ENCODE assay signal across 28 cellular contexts in the genomic region with DNA sequence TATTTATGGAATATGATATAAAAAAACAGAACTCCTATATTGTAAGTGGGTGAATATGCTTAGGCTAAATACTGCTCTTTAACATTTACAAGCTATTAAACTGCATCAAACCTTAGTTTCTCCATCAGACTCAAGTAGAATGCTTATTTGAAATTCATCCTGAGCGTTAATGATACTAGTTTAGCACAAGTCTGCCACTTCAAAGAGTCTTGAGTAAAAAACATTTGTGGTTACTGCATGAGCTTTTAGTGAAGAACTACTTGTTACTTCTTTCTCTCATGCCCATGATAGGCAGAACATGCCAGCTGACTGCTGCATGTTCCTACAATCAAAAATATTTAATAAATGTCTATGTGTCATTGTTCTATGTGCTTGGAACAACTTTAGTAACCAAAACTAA.
"Had no signal": no experiment of that assay in that cellular context is flagged by ENCODE, and none has a peak within 500 bp of the region (broad histone marks: within the 10 kb centered on the region; RNA-seq: fewer than 3 reads in every experiment).

No MANE protein-coding gene starts in this region.

- H3K27me3 ChIP-seq: neural progenitor cell, ovary, right lobe of liver, sigmoid colon, stomach, thyroid gland, tibial nerve, upper lobe of right lung, uterus had no signal

- H3K4me1 ChIP-seq: neural progenitor cell, psoas muscle, uterus had no signal

- H3K9me3 ChIP-seq: ovary, psoas muscle, right lobe of liver, sigmoid colon, stomach, thoracic aorta, thyroid gland, tibial nerve, upper lobe of right lung, uterus had no signal

- H3K4me2 ChIP-seq: neural progenitor cell had no signal

- H3K4me1 Mint-ChIP-seq: neural progenitor cell; stimulated activated naive B cell treated with anti-CD40 and anti-IgM and Interleukin-4, amounts not matched to agents 10 μg/mL and 1 μg/mL and 100 μg/mL, for 72 hours had no signal

- H3K4me3 Mint-ChIP-seq: nephron; neural progenitor cell; stimulated activated effector memory CD8-positive, alpha-beta T cell treated with anti-CD3 and anti-CD28 coated beads, Interleukin-12 subunit alpha, Interleukin-12 subunit beta, amount 100 ng/mL, for 72 hours; stimulated activated naive B cell treated with anti-CD40 and anti-IgM and Interleukin-4, amounts not matched to agents 10 μg/mL and 1 μg/mL and 100 μg/mL, for 72 hours; stimulated activated naive CD8-positive, alpha-beta T cell treated with anti-CD3 and anti-CD28 coated beads, Interleukin-15, Interleukin-2, amounts not matched to agents 100 ng/mL and 50 ng/mL, for 24 hours had no signal

- FAIRE-seq: small intestine had no signal

- H3K36me3 Mint-ChIP-seq: stimulated activated naive B cell treated with anti-CD40 and anti-IgM and Interleukin-4, amounts not matched to agents 10 μg/mL and 1 μg/mL and 100 μg/mL, for 72 hours had no signal

- H3K27me3 Mint-ChIP-seq: naive thymus-derived CD4-positive, alpha-beta T cell; progenitor cell of endocrine pancreas; stimulated activated naive CD8-positive, alpha-beta T cell treated with anti-CD3 and anti-CD28 coated beads, Interleukin-15, Interleukin-2, amounts not matched to agents 100 ng/mL and 50 ng/mL, for 24 hours had no signal

- H2AFZ ChIP-seq: neural progenitor cell, parathyroid adenoma had no signal

- H3K27ac ChIP-seq: neural progenitor cell, ovary, parathyroid adenoma, psoas muscle, right lobe of liver, sigmoid colon, stomach, thoracic aorta, thyroid gland, tibial nerve, upper lobe of right lung, uterus had no signal

- H3K9ac ChIP-seq: neural progenitor cell, parathyroid adenoma had no signal

- H3K4me3 ChIP-seq: neural progenitor cell, ovary, psoas muscle, right lobe of liver, sigmoid colon, stomach, thoracic aorta, thyroid gland, tibial nerve, upper lobe of right lung, uterus had no signal

- DNase-seq: naive thymus-derived CD4-positive, alpha-beta T cell; occipital lobe; ovary; posterior cingulate gyrus; psoas muscle; right cardiac atrium; right lobe of liver; sigmoid colon; small intestine; stimulated activated CD4-positive, alpha-beta T cell treated with anti-CD3 and anti-CD28 coated beads, Interleukin-15, amount 100 ng/mL, for 24 hours; stimulated activated CD4-positive, alpha-beta T cell treated with anti-CD3 and anti-CD28 coated beads, Interleukin-2, amount 100 ng/mL, for 24 hours; stimulated activated CD4-positive, alpha-beta T cell treated with anti-CD3 and anti-CD28 coated beads, Interleukin-2, amount 100 ng/mL, for 48 hours; stimulated activated CD4-positive, alpha-beta T cell treated with anti-CD3 and anti-CD28 coated beads, Interleukin-4, amount 100 ng/mL, for 24 hours; stimulated activated naive B cell treated with anti-CD40 and anti-IgM and Interleukin-4, amounts not matched to agents 10 μg/mL and 1 μg/mL and 100 μg/mL, for 72 hours; stimulated activated naive CD4-positive, alpha-beta T cell treated with Interleukin-2 at 50 U/mL for 16 hours; stomach; thyroid gland; trophoblast cell; upper lobe of right lung; uterus had no signal

- H3K36me3 ChIP-seq: neural progenitor cell, ovary, right lobe of liver, sigmoid colon, stomach, thoracic aorta, thyroid gland, tibial nerve, upper lobe of right lung, uterus had no signal

- H3K27ac Mint-ChIP-seq: nephron; neural progenitor cell; progenitor cell of endocrine pancreas; stimulated activated effector memory CD8-positive, alpha-beta T cell treated with anti-CD3 and anti-CD28 coated beads, Interleukin-12 subunit alpha, Interleukin-12 subunit beta, amount 100 ng/mL, for 72 hours; stimulated activated naive B cell treated with anti-CD40 and anti-IgM and Interleukin-4, amounts not matched to agents 10 μg/mL and 1 μg/mL and 100 μg/mL, for 72 hours; stimulated activated naive CD8-positive, alpha-beta T cell treated with anti-CD3 and anti-CD28 coated beads, Interleukin-15, Interleukin-2, amounts not matched to agents 100 ng/mL and 50 ng/mL, for 24 hours had no signal

- H3K9me3 Mint-ChIP-seq: nephron; stimulated activated effector memory CD8-positive, alpha-beta T cell treated with anti-CD3 and anti-CD28 coated beads, Interleukin-12 subunit alpha, Interleukin-12 subunit beta, amount 100 ng/mL, for 72 hours; stimulated activated naive B cell treated with anti-CD40 and anti-IgM and Interleukin-4, amounts not matched to agents 10 μg/mL and 1 μg/mL and 100 μg/mL, for 72 hours; stimulated activated naive CD8-positive, alpha-beta T cell treated with anti-CD3 and anti-CD28 coated beads, Interleukin-15, Interleukin-2, amounts not matched to agents 100 ng/mL and 50 ng/mL, for 24 hours had no signal

- ATAC-seq: naive thymus-derived CD4-positive, alpha-beta T cell; psoas muscle; right cardiac atrium; right lobe of liver; stimulated activated effector memory CD8-positive, alpha-beta T cell treated with anti-CD3 and anti-CD28 coated beads, Interleukin-12 subunit alpha, Interleukin-12 subunit beta, amount 100 ng/mL, for 72 hours; stimulated activated naive B cell treated with anti-CD40 and anti-IgM and Interleukin-4, amounts not matched to agents 10 μg/mL and 1 μg/mL and 100 μg/mL, for 72 hours; upper lobe of right lung had no signal
